Comparison of ENCODE assay signal across 1 cellular context in the genomic region with DNA sequence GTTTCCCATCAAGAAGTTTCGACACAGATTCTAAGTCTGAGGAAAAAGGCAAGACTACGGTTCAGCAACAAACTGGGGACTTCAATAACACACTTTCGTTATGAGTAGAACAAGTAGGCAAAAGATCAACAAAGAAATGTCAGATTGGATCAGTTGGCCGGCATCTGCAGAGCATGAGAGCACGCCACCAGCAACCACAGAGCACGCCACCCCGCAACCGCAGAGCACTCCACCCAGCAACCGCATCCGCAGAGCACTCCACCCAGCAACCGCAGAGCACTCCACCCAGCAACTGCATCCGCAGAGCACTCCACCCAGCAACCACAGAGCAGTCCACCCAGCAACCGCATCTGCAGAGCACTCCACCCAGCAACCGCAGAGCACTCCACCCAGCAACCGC.
TF ChIP-seq lines count a peak whose summit lies in the region.

No MANE protein-coding gene starts in this region.

TF ChIP-seq in HEK293, 187 proteins besides CTCF, POLR2A, EP300 and RAD21 (continued from another document):
- TF ChIP-seq ELK4 (IDR thresholded peaks at IDR 0.05; ENCODE audit: borderline replicate concordance, low read depth, low read length) = no peak
- peak; percentile 96 for TF ChIP-seq KLF1 (tag by site-specific recombination; IDR thresholded peaks at IDR 0.05)
- no peak for TF ChIP-seq ZNF214 (tag by site-specific recombination; IDR thresholded peaks at IDR 0.05; ENCODE audit: borderline replicate concordance)
- no peak for TF ChIP-seq WT1 (tag by site-specific recombination; IDR thresholded peaks at IDR 0.05)
